ENCODE assay signal across 10 cellular contexts in the genomic region with DNA sequence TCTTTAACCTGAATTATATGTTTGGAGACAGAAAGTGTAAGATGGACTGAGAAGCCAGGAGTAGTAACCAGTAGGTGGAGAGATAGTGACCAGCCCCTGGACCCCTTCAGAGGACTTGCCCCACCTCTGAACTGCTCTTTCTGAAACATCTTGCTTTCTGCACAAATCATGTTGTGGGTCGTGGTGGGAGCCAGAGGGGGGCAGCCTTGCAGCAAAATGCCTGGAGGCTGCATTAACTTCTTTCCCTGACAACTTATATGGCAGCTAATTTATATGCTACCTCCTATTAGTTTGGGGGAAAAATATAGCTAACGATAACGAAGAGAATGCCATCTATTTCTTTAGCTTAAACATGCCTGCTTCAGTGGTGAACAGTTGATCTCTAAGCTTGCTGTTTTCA.
DNase-seq lines count a peak whose midpoint lies in the region; ATAC-seq and TF ChIP-seq lines count a peak whose summit lies in the region.
"Had no signal": no experiment of that assay in that cellular context is flagged by ENCODE, and none has a peak within 500 bp of the region (broad histone marks: within the 10 kb centered on the region; RNA-seq: fewer than 3 reads in every experiment).

No MANE protein-coding gene starts in this region.

- DNase-seq in GM10248 (ENCODE audit: extremely low spot score): no peak
- peak; percentile 69 for DNase-seq in SK-N-MC (ENCODE audit: low read depth, low spot score)
- peak; percentile 6 for DNase-seq in kidney tubule cell (ENCODE audit: low spot score)
- no peak for DNase-seq in stimulated activated naive CD4-positive, alpha-beta T cell treated with Interleukin-2 at 50 U/mL for 16 hours (lab: John Stamatoyannopoulos, UW)
- DNase-seq in lower leg skin (ENCODE audit: low spot score in 2 of 2): no peak
- DNase-seq in activated CD4-positive, alpha-beta T cell treated with anti-CD3 and anti-CD28 coated beads for 1 hour: no peak
- DNase-seq in activated naive CD8-positive, alpha-beta T cell treated with anti-CD3 and anti-CD28 coated beads for 36 hours: no peak
- DNase-seq: amniotic stem cell, mucosa of descending colon had no signal

- H3K27me3 Mint-ChIP-seq in activated naive CD8-positive, alpha-beta T cell treated with anti-CD3 and anti-CD28 coated beads for 36 hours: peaks cover 22% of the 10 kb centered on the region

- no peak overlapping the region for H3K4me3 Mint-ChIP-seq in activated naive CD8-positive, alpha-beta T cell treated with anti-CD3 and anti-CD28 coated beads for 36 hours

- no peak overlapping the region for H3K27ac Mint-ChIP-seq in activated naive CD8-positive, alpha-beta T cell treated with anti-CD3 and anti-CD28 coated beads for 36 hours

- CTCF ChIA-PET in GM10248 (lab: Yijun Ruan, JAX): interaction anchor here (0.9 to 2.7 kb wide), 15 partner anchors 8 to 814 kb away, joined by 3 to 24 read pairs (median 4); no protein-coding TSS in a partner anchor

- H3K4me3 ChIP-seq in SK-N-MC: peak overlapping the region; percentile 71
- no peak overlapping the region for H3K4me3 ChIP-seq in lower leg skin (ENCODE audit: low read depth, poor library complexity, severe bottlenecking)
- H3K4me3 ChIP-seq: mucosa of descending colon had no signal

- H3K36me3 ChIP-seq in SK-N-MC (ENCODE audit: insufficient read depth, low read length): no peaks in the 10 kb centered on the region

- peaks cover 2% of the 10 kb centered on the region for H3K4me1 Mint-ChIP-seq in activated naive CD8-positive, alpha-beta T cell treated with anti-CD3 and anti-CD28 coated beads for 36 hours

- 51 to 56% methylated on average over 3 of the region's 3 CpGs for WGBS in lower leg skin, 2 donors

- intact Hi-C loops in lower leg skin (cut with DNase I; ENCODE audit: low total_unique reads): no loop called here

- POLR2A ChIA-PET in GM10248 (lab: Yijun Ruan, JAX): no interaction called here

- ATAC-seq in GM21825 (IDR thresholded peaks at IDR 0.05; ENCODE audit: unreplicated experiment): peak; percentile 11

- TF ChIP-seq CTCF in GM10248 (IDR thresholded peaks at IDR 0.05; ENCODE audit: control extremely low read depth, extremely low read depth, low read depth, missing control alignments) (peak; percentile 24), lower leg skin (IDR thresholded peaks at IDR 0.05) (no peak)

- H3K9ac ChIP-seq in SK-N-MC (ENCODE audit: insufficient read length): peak overlapping the region; percentile 60

- H3K9me3 Mint-ChIP-seq in activated naive CD8-positive, alpha-beta T cell treated with anti-CD3 and anti-CD28 coated beads for 36 hours: no peaks in the 10 kb centered on the region

- H3K9me3 ChIP-seq in SK-N-MC (ENCODE audit: low read depth, low read length): no peaks in the 10 kb centered on the region
- H3K9me3 ChIP-seq: mucosa of descending colon had no signal

- H3K36me3 Mint-ChIP-seq in activated naive CD8-positive, alpha-beta T cell treated with anti-CD3 and anti-CD28 coated beads for 36 hours: no peaks in the 10 kb centered on the region

- H3K27ac ChIP-seq in SK-N-MC: peak overlapping the region; percentile 94

- TF ChIP-seq POLR2A in lower leg skin (IDR thresholded peaks at IDR 0.05): no peak

Comparison
In these comparisons a context has a peak if more than half of its experiments do, and no peak if none do; other contexts are left out.
1. DNase-seq: peak in SK-N-MC (single experiment) and kidney tubule cell (single experiment); none in GM10248 (single experiment), stimulated activated naive CD4-positive, alpha-beta T cell treated with Interleukin-2 at 50 U/mL for 16 hours (single experiment), lower leg skin (0 of 2), activated CD4-positive, alpha-beta T cell treated with anti-CD3 and anti-CD28 coated beads for 1 hour (single experiment) and activated naive CD8-positive, alpha-beta T cell treated with anti-CD3 and anti-CD28 coated beads for 36 hours (single experiment).